Comparison of ENCODE assay signal across 12 cellular contexts in the genomic region with DNA sequence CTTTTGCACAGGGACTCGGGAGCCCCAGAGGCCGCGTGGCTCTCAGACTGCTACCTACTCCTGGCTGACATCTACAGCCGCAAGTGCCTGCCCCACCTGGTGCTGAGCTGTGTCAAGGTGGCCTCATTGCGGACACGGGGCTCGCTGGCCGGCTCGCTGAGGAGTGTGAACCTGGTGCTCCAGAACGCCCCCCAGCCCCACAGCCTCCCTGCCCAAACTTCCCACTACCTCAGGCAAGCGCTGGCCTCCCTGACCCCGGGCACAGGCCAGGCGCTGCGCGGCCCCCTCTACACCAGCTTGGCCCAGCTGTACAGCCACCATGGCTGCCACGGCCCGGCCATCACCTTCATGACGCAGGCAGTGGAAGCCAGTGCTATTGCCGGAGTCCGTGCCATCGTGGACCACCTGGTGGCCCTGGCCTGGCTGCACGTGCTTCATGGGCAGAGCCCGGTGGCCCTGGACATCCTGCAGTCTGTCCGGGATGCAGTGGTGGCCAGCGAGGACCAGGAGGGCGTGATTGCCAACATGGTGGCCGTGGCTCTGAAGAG. TPM values are rescaled to one million over a fixed set of nuclear protein-coding genes. Genes with fewer than 3 reads are reported as not detected.
A peak's percentile ranks its signal among the peaks of the same experiment; 100 is the strongest.
DNase-seq lines count a peak whose midpoint lies in the region; ATAC-seq, FAIRE-seq and TF ChIP-seq lines count a peak whose summit lies in the region.
"Had no signal": no experiment of that assay in that cellular context is flagged by ENCODE, and none has a peak within 500 bp of the region (broad histone marks: within the 10 kb centered on the region; RNA-seq: fewer than 3 reads in every experiment).

No MANE protein-coding gene starts in this region.

- H3K18ac ChIP-seq in IMR-90 (ENCODE audit: low read depth, low read length): no peak overlapping the region

- no peak for TF ChIP-seq EP300 in HepG2 (IDR thresholded peaks at IDR 0.05; ENCODE audit: low read depth in 2 of 2, low read length in 2 of 2)
- no peak for TF ChIP-seq EP300 in HepG2 (CRISPR knock-in tag; IDR thresholded peaks at IDR 0.05; ENCODE audit: borderline replicate concordance)

- intact Hi-C loops in IMR-90 (cut with micrococcal nuclease) (no loop called here), HepG2 (cut with micrococcal nuclease; ENCODE audit: unreplicated experiment) (no loop called here), Caco-2 (cut with micrococcal nuclease; ENCODE audit: unreplicated experiment) (no loop called here)
- intact Hi-C loops in activated T-helper 1 cell treated with anti-CD3 and anti-CD28 coated beads, Interleukin-12 subunit alpha, Interleukin-12 subunit beta, Interleukin-2, Interleukin-4 antibody, amounts not matched to agents 30 ng/mL and 10 ng/mL and 1 ng/mL, durations not matched to agents 14 hours and 24 hours and 36 hours (cut with micrococcal nuclease): loop anchor here (1.0 to 2.0 kb wide), 3 partner anchors 28 to 212 kb away; a partner anchor contains a TSS

- H4K20me1 ChIP-seq in IMR-90 (ENCODE audit: insufficient read depth, low read length): no peaks in the 10 kb centered on the region; the same call in 1 of the 2 replicates
- no peaks in the 10 kb centered on the region for H4K20me1 ChIP-seq in HepG2 (ENCODE audit: insufficient read depth, low read length)

- H3K9ac ChIP-seq in IMR-90 (ENCODE audit: low read depth, low read length) (no peak overlapping the region), HepG2 (ENCODE audit: insufficient read depth, low read depth, low read length) (no peak overlapping the region), subcutaneous abdominal adipose tissue (ENCODE audit: low read length in 5 of 5) (no peak overlapping the region)

- no peak for TF ChIP-seq POLR2A in IMR-90 (IDR thresholded peaks at IDR 0.05; ENCODE audit: low read depth, low read length)
- TF ChIP-seq POLR2A in HepG2 (IDR thresholded peaks at IDR 0.05; ENCODE audit: insufficient read depth in 1 of 2, low read depth in 2 of 2, low read length in 2 of 2): no peak

- H3K4me2 ChIP-seq in IMR-90 (ENCODE audit: low read depth, low read length) (no peak overlapping the region), HepG2 (ENCODE audit: low read depth, low read length) (no peak overlapping the region)

- DNase-seq in IMR-90 (no peak), HepG2 (ENCODE audit: low spot score) (no peak), Caco-2 (no peak), NCI-H187 (lab: John Stamatoyannopoulos, UW) (no peak), NCI-H2196 treated with DMSO at 0.1 percent for 48 hours (lab: John Stamatoyannopoulos, UW; ENCODE audit: unreplicated experiment) (no peak)
- no peak for DNase-seq in activated T-helper 1 cell treated with anti-CD3 and anti-CD28 coated beads, Interleukin-12 subunit alpha, Interleukin-12 subunit beta, Interleukin-2, Interleukin-4 antibody, amounts not matched to agents 30 ng/mL and 10 ng/mL and 1 ng/mL, durations not matched to agents 14 hours and 24 hours and 36 hours (ENCODE audit: low spot score)

- no TSS peak for BruUV-seq in IMR-90 (replicated peaks; lab: Mats Ljungman, UMichigan)
- BruUV-seq in HepG2 (replicated peaks; lab: Mats Ljungman, UMichigan): no TSS peak
- no TSS peak for BruUV-seq in Caco-2 (replicated peaks; lab: Mats Ljungman, UMichigan)

- POLR2A ChIA-PET in IMR-90 (lab: Charles Lee; ENCODE audit: unreplicated experiment) (no interaction called here), HepG2 (lab: Yijun Ruan, JAX) (interaction anchor here (1.2 kb wide), 1 partner anchor 10 kb away, joined by 3 read pairs; no protein-coding TSS in a partner anchor), Caco-2 (lab: Charles Lee) (no interaction called here)

- H3K23ac ChIP-seq in IMR-90 (ENCODE audit: low read depth, low read length): no peak overlapping the region

- CTCF ChIA-PET in IMR-90 (lab: Yijun Ruan, JAX): interaction anchor here (0.8 to 0.9 kb wide), 2 partner anchors 10 to 51 kb away, joined by 3 to 4 read pairs; no protein-coding TSS in a partner anchor
- CTCF ChIA-PET in HepG2 (lab: Yijun Ruan, JAX; ENCODE audit: low intra/inter-chr PET ratio, low total read pairs): no interaction called here
- CTCF ChIA-PET in Caco-2 (lab: Charles Lee): interaction anchor here (3.0 kb wide), 1 partner anchor 51 kb away, joined by 6 read pairs; no protein-coding TSS in a partner anchor

- no peaks in the 10 kb centered on the region for H3K79me1 ChIP-seq in IMR-90 (ENCODE audit: low read depth in 1 of 2, low read length in 2 of 2)

- ATAC-seq in IMR-90 (ENCODE audit: low read depth) (no peak), HepG2 (no peak), GM18502 (IDR thresholded peaks at IDR 0.05; ENCODE audit: poor library complexity, unreplicated experiment) (no peak)

- no peak overlapping the region; the same call in 1 of the 2 replicates for H4K5ac ChIP-seq in IMR-90 (ENCODE audit: low read depth, low read length)

- H3K36me3 Mint-ChIP-seq in activated T-helper 1 cell treated with anti-CD3 and anti-CD28 coated beads, Interleukin-12 subunit alpha, Interleukin-12 subunit beta, Interleukin-2, Interleukin-4 antibody, amounts not matched to agents 30 ng/mL and 10 ng/mL and 1 ng/mL, durations not matched to agents 14 hours and 24 hours and 36 hours (ENCODE audit: low read depth): peaks cover 24% of the 10 kb centered on the region
- H3K36me3 Mint-ChIP-seq in Caco-2 (ENCODE audit: insufficient read depth, unreplicated experiment): no peaks in the 10 kb centered on the region

- 93% methylated on average over 23 of the region's 27 CpGs; no CpG with 5 or more reads in 1 of the 2 experiments for WGBS in IMR-90 (ENCODE audit: extremely low coverage in 2 of 2, insufficient read length in 1 of 2), 2 experiments
- 98% methylated on average over 6 of the region's 27 CpGs for WGBS in HepG2 (ENCODE audit: low lambda C conversion rate)

- H3K79me2 ChIP-seq in HepG2 (ENCODE audit: insufficient read depth, low read length): no peaks in the 10 kb centered on the region

- H2AFZ ChIP-seq in IMR-90 (replicated peaks; ENCODE audit: low read length, poor library complexity) (no peak overlapping the region), HepG2 (ENCODE audit: low read length) (no peak overlapping the region)

- FAIRE-seq in HepG2 (lab: Jason Lieb, UNC): no peak
- FAIRE-seq: G401.6 had no signal

- H3K4me1 ChIP-seq in IMR-90 (ENCODE audit: control insufficient read depth, insufficient read depth, low read length) (peaks cover 7% of the 10 kb centered on the region), HepG2 (ENCODE audit: insufficient read depth, low read length) (peaks cover 46% of the 10 kb centered on the region), subcutaneous abdominal adipose tissue (ENCODE audit: control insufficient read depth in 5 of 5, insufficient read depth in 5 of 5, low read length in 5 of 5) (peaks cover 3 to 42% (median 20%) of the 10 kb centered on the region in 5 donors), Caco-2 (0 out of 2 replicates have a peak, but pooled peaks cover 5% of the 10 kb centered on the region)

- no peak for TF ChIP-seq CTCF in IMR-90 (conservative IDR thresholded peaks at IDR 0.05; ENCODE audit: low read depth, low read length)
- no peak for TF ChIP-seq CTCF in HepG2 (CRISPR knock-in tag; IDR thresholded peaks at IDR 0.05)
- no peak for TF ChIP-seq CTCF in Caco-2 (IDR thresholded peaks at IDR 0.05; ENCODE audit: insufficient read depth in 1 of 2, low read depth in 1 of 2, low read length in 1 of 2, severe bottlenecking in 1 of 2, unreplicated experiment in 1 of 2)

- no peak overlapping the region for H2BK20ac ChIP-seq in IMR-90 (ENCODE audit: low read depth, low read length)

- H4K8ac ChIP-seq in IMR-90 (ENCODE audit: low read depth in 2 of 2, low read length in 2 of 2): no peak overlapping the region

- H3K9me3 Mint-ChIP-seq in activated T-helper 1 cell treated with anti-CD3 and anti-CD28 coated beads, Interleukin-12 subunit alpha, Interleukin-12 subunit beta, Interleukin-2, Interleukin-4 antibody, amounts not matched to agents 30 ng/mL and 10 ng/mL and 1 ng/mL, durations not matched to agents 14 hours and 24 hours and 36 hours: no peaks in the 10 kb centered on the region
- no peaks in the 10 kb centered on the region for H3K9me3 Mint-ChIP-seq in Caco-2 (ENCODE audit: unreplicated experiment)
- H3K9me3 Mint-ChIP-seq: activated naive CD8-positive, alpha-beta T cell treated with anti-CD3 and anti-CD28 coated beads, Interleukin-2, amount 10 ng/mL, durations not matched to agents 7 days and 5 days; activated T-cell treated with anti-CD3 and anti-CD28 coated beads, Interleukin-2, amount 50 U/mL, for 4 hours had no signal

- H3K4me3 Mint-ChIP-seq in activated T-helper 1 cell treated with anti-CD3 and anti-CD28 coated beads, Interleukin-12 subunit alpha, Interleukin-12 subunit beta, Interleukin-2, Interleukin-4 antibody, amounts not matched to agents 30 ng/mL and 10 ng/mL and 1 ng/mL, durations not matched to agents 14 hours and 24 hours and 36 hours: no peak overlapping the region
- no peak overlapping the region for H3K4me3 Mint-ChIP-seq in Caco-2 (ENCODE audit: unreplicated experiment)
- H3K4me3 Mint-ChIP-seq: activated naive CD8-positive, alpha-beta T cell treated with anti-CD3 and anti-CD28 coated beads, Interleukin-2, amount 10 ng/mL, durations not matched to agents 7 days and 5 days had no signal

- no peaks in the 10 kb centered on the region for H3K27me3 Mint-ChIP-seq in activated T-helper 1 cell treated with anti-CD3 and anti-CD28 coated beads, Interleukin-12 subunit alpha, Interleukin-12 subunit beta, Interleukin-2, Interleukin-4 antibody, amounts not matched to agents 30 ng/mL and 10 ng/mL and 1 ng/mL, durations not matched to agents 14 hours and 24 hours and 36 hours (ENCODE audit: insufficient read depth)
- H3K27me3 Mint-ChIP-seq in Caco-2 (ENCODE audit: insufficient read depth, unreplicated experiment): no peaks in the 10 kb centered on the region

- H2BK5ac ChIP-seq in IMR-90 (ENCODE audit: low read depth, low read length, poor library complexity, severe bottlenecking): no peak overlapping the region

- no peaks in the 10 kb centered on the region for H3K9me3 ChIP-seq in IMR-90 (ENCODE audit: control insufficient read depth, insufficient read depth, low read length)
- no peaks in the 10 kb centered on the region for H3K9me3 ChIP-seq in HepG2 (ENCODE audit: low read length)
- H3K9me3 ChIP-seq in subcutaneous abdominal adipose tissue (ENCODE audit: control insufficient read depth in 5 of 5, low read length in 5 of 5): no peaks in the 10 kb centered on the region
- H3K9me3 ChIP-seq in Caco-2: no peaks in the 10 kb centered on the region
- H3K9me3 ChIP-seq: MG63 had no signal

- H2BK120ac ChIP-seq in IMR-90 (ENCODE audit: low read depth, low read length): peak overlapping the region; percentile 16

- 0 out of 2 replicates have a peak overlapping the region, but pooled peaks have one; percentile 12 for H3K4ac ChIP-seq in IMR-90 (ENCODE audit: low read depth, low read length)

- H2AK9ac ChIP-seq in IMR-90 (replicated peaks; ENCODE audit: low read depth, low read length, poor library complexity): peak overlapping the region; percentile 55

- no peak overlapping the region for H3K14ac ChIP-seq in IMR-90 (replicated peaks; ENCODE audit: low read depth, low read length)

- no peak for TF ChIP-seq RAD21 in IMR-90 (IDR thresholded peaks at IDR 0.05; ENCODE audit: low read length)
- no peak for TF ChIP-seq RAD21 in HepG2 (CRISPR knock-in tag; IDR thresholded peaks at IDR 0.05)

- peaks cover 14% of the 10 kb centered on the region for H3K4me1 Mint-ChIP-seq in activated T-helper 1 cell treated with anti-CD3 and anti-CD28 coated beads, Interleukin-12 subunit alpha, Interleukin-12 subunit beta, Interleukin-2, Interleukin-4 antibody, amounts not matched to agents 30 ng/mL and 10 ng/mL and 1 ng/mL, durations not matched to agents 14 hours and 24 hours and 36 hours (ENCODE audit: low read depth)
- no peaks in the 10 kb centered on the region for H3K4me1 Mint-ChIP-seq in Caco-2 (ENCODE audit: low read depth, unreplicated experiment)

- in situ Hi-C loops in IMR-90 (cut with MboI; ENCODE audit: low sequenced_read_pairs) (no loop called here), HepG2 (cut with HindIII; ENCODE audit: extremely low pct_ligation_motif_present, low pct_unique_long_range_greater_than_20kb) (no loop called here)

- H3K27me3 ChIP-seq in IMR-90 (ENCODE audit: control insufficient read depth, insufficient read depth, low read length): peaks cover 3% of the 10 kb centered on the region; the same call in 1 of the 2 replicates
- no peaks in the 10 kb centered on the region for H3K27me3 ChIP-seq in HepG2 (ENCODE audit: control insufficient read depth in 1 of 2, insufficient read depth in 2 of 2, low read length in 2 of 2)
- H3K27me3 ChIP-seq in subcutaneous abdominal adipose tissue (ENCODE audit: control insufficient read depth in 5 of 5, insufficient read depth in 4 of 5, low read length in 5 of 5): no peaks in the 10 kb centered on the region
- H3K27me3 ChIP-seq in Caco-2 (replicated peaks; ENCODE audit: control insufficient read depth, insufficient read depth, low read length): no peaks in the 10 kb centered on the region
- H3K27me3 ChIP-seq: MG63 had no signal

- 0 out of 2 replicates have a peak, but pooled peaks cover 6% of the 10 kb centered on the region for H3K9me1 ChIP-seq in IMR-90 (ENCODE audit: insufficient read depth, low read length)

- dilution Hi-C loops in IMR-90 (cut with HindIII; ENCODE audit: low sequenced_read_pairs, unreplicated experiment): no loop called here

- peak overlapping the region; percentile 7 for H3K27ac Mint-ChIP-seq in activated T-helper 1 cell treated with anti-CD3 and anti-CD28 coated beads, Interleukin-12 subunit alpha, Interleukin-12 subunit beta, Interleukin-2, Interleukin-4 antibody, amounts not matched to agents 30 ng/mL and 10 ng/mL and 1 ng/mL, durations not matched to agents 14 hours and 24 hours and 36 hours
- no peak overlapping the region for H3K27ac Mint-ChIP-seq in Caco-2 (ENCODE audit: unreplicated experiment)
- H3K27ac Mint-ChIP-seq: activated naive CD8-positive, alpha-beta T cell treated with anti-CD3 and anti-CD28 coated beads, Interleukin-2, amount 10 ng/mL, durations not matched to agents 7 days and 5 days had no signal

- H3K56ac ChIP-seq in IMR-90 (ENCODE audit: extremely low read depth, insufficient read depth, low read length): no peak overlapping the region

- peak overlapping the region; percentile 67; the same call in 1 of the 2 replicates for H2AK5ac ChIP-seq in IMR-90 (ENCODE audit: low read depth, low read length)

- no peaks in the 10 kb centered on the region for H3K36me3 ChIP-seq in IMR-90 (ENCODE audit: control insufficient read depth, insufficient read depth, low read length)
- peaks cover 9 to 29% of the 10 kb centered on the region in 2 experiments for H3K36me3 ChIP-seq in HepG2 (replicated peaks in 1 of 2; ENCODE audit: control insufficient read depth in 1 of 2, insufficient read depth in 2 of 2, low read length in 2 of 2)
- peaks cover 0 to 62% (median 26%) of the 10 kb centered on the region in 5 donors for H3K36me3 ChIP-seq in subcutaneous abdominal adipose tissue (ENCODE audit: control insufficient read depth in 5 of 5, insufficient read depth in 5 of 5, low read length in 5 of 5)
- no peaks in the 10 kb centered on the region for H3K36me3 ChIP-seq in Caco-2 (ENCODE audit: control insufficient read depth, insufficient read depth, low read length)
- H3K36me3 ChIP-seq: MG63 had no signal

- H3K27ac ChIP-seq in IMR-90 (ENCODE audit: insufficient read depth, low read length): no peak overlapping the region
- H3K27ac ChIP-seq in HepG2 (ENCODE audit: extremely low read length, insufficient read depth, low read length): peak overlapping the region; percentile 75
- peak overlapping the region; percentile 69 for H3K27ac ChIP-seq in subcutaneous abdominal adipose tissue (ENCODE audit: low read depth, low read length)

- H3K4me3 ChIP-seq in IMR-90 (ENCODE audit: insufficient read depth, low read depth, low read length) (no peak overlapping the region), HepG2 (replicated peaks in 1 of 3; ENCODE audit: insufficient read depth in 1 of 3, low read depth in 2 of 3, low read length in 3 of 3) (no peak overlapping the region), subcutaneous abdominal adipose tissue (ENCODE audit: low read depth in 1 of 5, low read length in 5 of 5) (peak overlapping the region in 1 of 5 donors; percentile 8), Caco-2 (ENCODE audit: low read depth, low read length) (no peak overlapping the region)
- H3K4me3 ChIP-seq: MG63 had no signal

- no peak overlapping the region for H2BK15ac ChIP-seq in IMR-90 (ENCODE audit: low read depth, low read length)

- H4K91ac ChIP-seq in IMR-90 (ENCODE audit: insufficient read depth, low read depth, low read length): peak overlapping the region; percentile 37; the same call in 1 of the 2 replicates

RNA-seq across cellular contexts. Expression of a gene that starts 28.8 kb away (rescaled TPM):
- total RNA-seq in IMR-90 (2012; rRNA removed) (1.4 and 1.6 TPM in 2 replicates), HepG2 (2016; rRNA removed; fragmentation: Illumina TruSeq; extraction: Trizol) (10.1 and 14.9 TPM in 2 replicates), Caco-2 (2022) (17.2 and 18.6 TPM in 2 replicates)
- polyA plus RNA-seq in IMR-90 (2012; rRNA removed) (2.2 and 2.3 TPM in 2 replicates), HepG2 (2011; rRNA removed) (21.8 and 27.0 TPM in 2 replicates)
- polyA plus RNA-seq in IMR-90 (2012; cell fraction: cytosol; rRNA removed): 2.4 and 2.5 TPM in 2 replicates
- 7.2 and 19.2 TPM in 2 replicates for polyA plus RNA-seq in IMR-90 (2012; cell fraction: nucleus; rRNA removed; ENCODE audit: low replicate concordance)
- 25.4 and 33.6 TPM in 2 replicates for total RNA-seq in activated T-helper 1 cell treated with anti-CD3 and anti-CD28 coated beads, Interleukin-12 subunit alpha, Interleukin-12 subunit beta, Interleukin-2, Interleukin-4 antibody, amounts not matched to agents 30 ng/mL and 10 ng/mL and 1 ng/mL, durations not matched to agents 14 hours and 24 hours and 36 hours
- total RNA-seq in HepG2 (2016; cell fraction: cytosol; rRNA removed; fragmentation: Illumina TruSeq; extraction: Trizol; ENCODE audit: low read depth): 1.8 and 3.0 TPM in 2 replicates
- 7.9 and 17.3 TPM in 2 replicates for total RNA-seq in HepG2 (2016; cell fraction: insoluble cytoplasmic fraction; rRNA removed; fragmentation: Illumina TruSeq; extraction: Trizol)
- 5.6 and 6.2 TPM in 2 replicates for total RNA-seq in HepG2 (2016; cell fraction: membrane; rRNA removed; fragmentation: Illumina TruSeq; extraction: Trizol)
- 22.7 and 23.6 TPM in 2 replicates for total RNA-seq in HepG2 (2016; cell fraction: nucleus; rRNA removed; fragmentation: Illumina TruSeq; extraction: Trizol)
- polyA plus RNA-seq in HepG2 (2011; cell fraction: cytosol; rRNA removed): 12.1 and 19.8 TPM in 2 replicates
- polyA plus RNA-seq in HepG2 (2011; cell fraction: nucleus; rRNA removed): 113 and 146 TPM in 2 replicates
- 12.2 and 22.6 TPM in 2 replicates for polyA plus RNA-seq in HepG2 (2012)
- polyA plus RNA-seq in HepG2 (2016; cell fraction: cytosol; fragmentation: Illumina TruSeq; extraction: Trizol; ENCODE audit: low read depth): 1.3 and 1.5 TPM in 2 replicates
- polyA plus RNA-seq in HepG2 (2016; cell fraction: insoluble cytoplasmic fraction; fragmentation: Illumina TruSeq; extraction: Trizol; ENCODE audit: low read depth): 6.1 and 6.6 TPM in 2 replicates
- polyA plus RNA-seq in HepG2 (2016; cell fraction: membrane; fragmentation: Illumina TruSeq; extraction: Trizol; ENCODE audit: low read depth): 2.1 and 2.8 TPM in 2 replicates
- 26.5 and 29.7 TPM in 2 replicates for polyA plus RNA-seq in HepG2 (2016; cell fraction: nucleus; fragmentation: Illumina TruSeq; extraction: Trizol; ENCODE audit: insufficient read depth, low read depth)
- polyA minus RNA-seq in HepG2 (2011; rRNA and poly(A)+ RNA removed; ENCODE audit: low replicate concordance): 12.4 and 67.5 TPM in 2 replicates
- polyA minus RNA-seq in HepG2 (2011; cell fraction: cytosol; rRNA and poly(A)+ RNA removed): 18.2 and 19.5 TPM in 2 replicates
- polyA minus RNA-seq in HepG2 (2011; cell fraction: nucleus; rRNA and poly(A)+ RNA removed): 76.5 and 77.0 TPM in 2 replicates

RNA-seq across cellular contexts. Expression of a gene that starts 41.7 kb away (rescaled TPM):
- 1.1 and 1.3 TPM in 2 replicates for total RNA-seq in IMR-90 (2012; rRNA removed)
- polyA plus RNA-seq in IMR-90 (2012; rRNA removed): 8.9 and 9.5 TPM in 2 replicates
- polyA plus RNA-seq in IMR-90 (2012; cell fraction: cytosol; rRNA removed): 5.3 and 12.8 TPM in 2 replicates
- 3.7 and 5.2 TPM in 2 replicates for polyA plus RNA-seq in IMR-90 (2012; cell fraction: nucleus; rRNA removed; ENCODE audit: low replicate concordance)
- not detected in 2 replicates for total RNA-seq in activated T-helper 1 cell treated with anti-CD3 and anti-CD28 coated beads, Interleukin-12 subunit alpha, Interleukin-12 subunit beta, Interleukin-2, Interleukin-4 antibody, amounts not matched to agents 30 ng/mL and 10 ng/mL and 1 ng/mL, durations not matched to agents 14 hours and 24 hours and 36 hours
- not detected in 2 replicates for total RNA-seq in HepG2 (2016; rRNA removed; fragmentation: Illumina TruSeq; extraction: Trizol)
- not detected in 2 replicates for total RNA-seq in HepG2 (2016; cell fraction: cytosol; rRNA removed; fragmentation: Illumina TruSeq; extraction: Trizol; ENCODE audit: low read depth)
- 0.04 TPM in 1 of 2 replicates, not detected in the other for total RNA-seq in HepG2 (2016; cell fraction: insoluble cytoplasmic fraction; rRNA removed; fragmentation: Illumina TruSeq; extraction: Trizol)
- total RNA-seq in HepG2 (2016; cell fraction: membrane; rRNA removed; fragmentation: Illumina TruSeq; extraction: Trizol): not detected in 2 replicates
- total RNA-seq in HepG2 (2016; cell fraction: nucleus; rRNA removed; fragmentation: Illumina TruSeq; extraction: Trizol): not detected in 2 replicates
- polyA plus RNA-seq in HepG2 (2011; rRNA removed): 0.16 and 0.17 TPM in 2 replicates
- 0.12 and 0.31 TPM in 2 replicates for polyA plus RNA-seq in HepG2 (2011; cell fraction: cytosol; rRNA removed)
- 0.12 and 0.19 TPM in 2 replicates for polyA plus RNA-seq in HepG2 (2011; cell fraction: nucleus; rRNA removed)
- not detected in 2 replicates for polyA plus RNA-seq in HepG2 (2012)
- polyA plus RNA-seq in HepG2 (2016; cell fraction: cytosol; fragmentation: Illumina TruSeq; extraction: Trizol; ENCODE audit: low read depth): 0.07 TPM in 1 of 2 replicates, not detected in the other
- polyA plus RNA-seq in HepG2 (2016; cell fraction: insoluble cytoplasmic fraction; fragmentation: Illumina TruSeq; extraction: Trizol; ENCODE audit: low read depth): not detected in 2 replicates
- polyA plus RNA-seq in HepG2 (2016; cell fraction: membrane; fragmentation: Illumina TruSeq; extraction: Trizol; ENCODE audit: low read depth): not detected in 2 replicates
- polyA plus RNA-seq in HepG2 (2016; cell fraction: nucleus; fragmentation: Illumina TruSeq; extraction: Trizol; ENCODE audit: insufficient read depth, low read depth): not detected in 2 replicates
- polyA minus RNA-seq in HepG2 (2011; rRNA and poly(A)+ RNA removed; ENCODE audit: low replicate concordance): 0.18 and 0.47 TPM in 2 replicates
- not detected in 2 replicates for polyA minus RNA-seq in HepG2 (2011; cell fraction: cytosol; rRNA and poly(A)+ RNA removed)
- polyA minus RNA-seq in HepG2 (2011; cell fraction: nucleus; rRNA and poly(A)+ RNA removed): not detected in 2 replicates
- total RNA-seq in Caco-2 (2022): 0.63 and 0.66 TPM in 2 replicates
- total RNA-seq: activated naive CD8-positive, alpha-beta T cell treated with anti-CD3 and anti-CD28 coated beads, Interleukin-2, amount 10 ng/mL, durations not matched to agents 7 days and 5 days; activated T-cell treated with anti-CD3 and anti-CD28 coated beads, Interleukin-2, amount 50 U/mL, for 4 hours had no signal
